1 cellular context compared by ENCODE assay signal in the genomic region with DNA sequence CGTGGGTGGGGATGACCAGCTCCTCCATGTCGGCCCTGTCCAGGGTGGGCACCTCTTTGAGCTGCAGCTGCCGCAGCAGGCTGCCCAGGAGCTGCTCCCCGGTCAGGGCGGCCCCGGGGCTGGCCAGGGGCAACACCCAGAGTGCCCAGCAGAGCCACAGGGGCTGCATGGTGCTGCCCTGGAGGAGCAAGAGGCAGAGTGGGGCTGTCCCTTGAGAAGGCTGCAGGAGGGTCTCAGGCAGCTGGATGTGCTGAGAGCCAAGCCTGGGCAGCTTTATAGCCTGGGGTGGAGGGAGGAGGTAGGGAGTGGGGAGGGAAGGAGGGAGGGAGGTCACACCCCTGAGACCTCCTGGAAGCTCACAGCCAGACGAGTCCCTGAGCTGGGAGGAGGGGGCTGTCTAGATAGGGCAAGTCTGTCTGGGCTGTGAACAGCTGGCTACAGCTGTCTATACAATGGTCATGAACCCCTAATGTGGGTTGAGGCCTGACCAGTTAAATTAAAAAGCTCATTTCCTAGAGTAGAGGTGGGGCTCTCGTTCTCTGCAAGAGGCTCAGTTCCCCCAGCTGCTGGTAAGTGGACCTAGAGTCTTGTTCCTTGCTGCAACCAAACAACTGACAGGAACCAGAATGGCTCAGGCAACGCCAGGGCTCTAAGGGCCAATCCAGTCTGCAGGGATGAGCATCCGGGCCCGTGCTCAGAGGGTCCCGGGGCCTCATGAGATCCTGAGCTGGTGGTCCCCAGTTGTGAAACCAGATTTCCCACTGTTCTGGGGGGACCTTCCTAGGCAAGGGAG.
TF ChIP-seq lines count a peak whose summit lies in the region.

A gene with protein sequence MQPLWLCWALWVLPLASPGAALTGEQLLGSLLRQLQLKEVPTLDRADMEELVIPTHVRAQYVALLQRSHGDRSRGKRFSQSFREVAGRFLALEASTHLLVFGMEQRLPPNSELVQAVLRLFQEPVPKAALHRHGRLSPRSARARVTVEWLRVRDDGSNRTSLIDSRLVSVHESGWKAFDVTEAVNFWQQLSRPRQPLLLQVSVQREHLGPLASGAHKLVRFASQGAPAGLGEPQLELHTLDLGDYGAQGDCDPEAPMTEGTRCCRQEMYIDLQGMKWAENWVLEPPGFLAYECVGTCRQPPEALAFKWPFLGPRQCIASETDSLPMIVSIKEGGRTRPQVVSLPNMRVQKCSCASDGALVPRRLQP (minus strand): TSS at position 249 of the 793 bp plus-strand sequence. CDS start 80 bp downstream, at position 169.

TF ChIP-seq in HEK293, 187 proteins besides CTCF, POLR2A, EP300 and RAD21:
- TF ChIP-seq ZNF2 (tag by site-specific recombination; IDR thresholded peaks at IDR 0.05) (no peak), EGR2 (tag by site-specific recombination; IDR thresholded peaks at IDR 0.05; ENCODE audit: low read depth) (no peak), OVOL3 (tag by site-specific recombination; IDR thresholded peaks at IDR 0.05) (no peak), ZSCAN23 (tag by site-specific recombination; IDR thresholded peaks at IDR 0.05) (no peak), ZIC2 (tag by site-specific recombination; IDR thresholded peaks at IDR 0.05) (peak; percentile 69), WT1 (tag by site-specific recombination; IDR thresholded peaks at IDR 0.05) (peak; percentile 48; the same call in 1 of the 2 replicates), ZSCAN16 (tag by site-specific recombination; IDR thresholded peaks at IDR 0.05) (no peak), MZF1 (tag by site-specific recombination; IDR thresholded peaks at IDR 0.05; ENCODE audit: borderline replicate concordance) (no peak), ZNF223 (tag by site-specific recombination; IDR thresholded peaks at IDR 0.05) (no peak), ZNF416 (tag by site-specific recombination; IDR thresholded peaks at IDR 0.05) (no peak), ZNF214 (tag by site-specific recombination; IDR thresholded peaks at IDR 0.05; ENCODE audit: borderline replicate concordance) (no peak), GLIS1 (tag by site-specific recombination; IDR thresholded peaks at IDR 0.05) (peak; percentile 34; the same call in 1 of the 2 replicates), ZNF341 (tag by site-specific recombination; IDR thresholded peaks at IDR 0.05; ENCODE audit: low read depth) (no peak), ZNF585B (tag by site-specific recombination; IDR thresholded peaks at IDR 0.05) (no peak), ZNF791 (tag by site-specific recombination; IDR thresholded peaks at IDR 0.05) (no peak), ZNF768 (tag by site-specific recombination; IDR thresholded peaks at IDR 0.05) (no peak), ZNF433 (tag by site-specific recombination; IDR thresholded peaks at IDR 0.05; ENCODE audit: low read depth) (no peak), ZNF76 (tag by site-specific recombination; IDR thresholded peaks at IDR 0.05; ENCODE audit: borderline replicate concordance, low read depth) (no peak), ZNF654 (tag by site-specific recombination; IDR thresholded peaks at IDR 0.05; ENCODE audit: low read depth) (no peak), REPIN1 (tag by site-specific recombination; IDR thresholded peaks at IDR 0.05; ENCODE audit: low read depth) (no peak), ZNF561 (tag by site-specific recombination; IDR thresholded peaks at IDR 0.05; ENCODE audit: borderline replicate concordance) (no peak), KLF1 (tag by site-specific recombination; IDR thresholded peaks at IDR 0.05) (peak; percentile 60), ZNF510 (tag by site-specific recombination; IDR thresholded peaks at IDR 0.05; ENCODE audit: insufficient replicate concordance) (no peak), SCRT1 (tag by site-specific recombination; IDR thresholded peaks at IDR 0.05; ENCODE audit: borderline replicate concordance) (no peak), OSR2 (tag by site-specific recombination; IDR thresholded peaks at IDR 0.05) (no peak), GFI1B (tag by site-specific recombination; IDR thresholded peaks at IDR 0.05) (no peak), ZNF37A (tag by site-specific recombination; IDR thresholded peaks at IDR 0.05) (no peak), ZNF473 (tag by site-specific recombination; IDR thresholded peaks at IDR 0.05) (no peak), HOXD13 (CRISPR knock-in tag; IDR thresholded peaks at IDR 0.05; ENCODE audit: borderline replicate concordance) (no peak)
- TF ChIP-seq, protein P1, sequence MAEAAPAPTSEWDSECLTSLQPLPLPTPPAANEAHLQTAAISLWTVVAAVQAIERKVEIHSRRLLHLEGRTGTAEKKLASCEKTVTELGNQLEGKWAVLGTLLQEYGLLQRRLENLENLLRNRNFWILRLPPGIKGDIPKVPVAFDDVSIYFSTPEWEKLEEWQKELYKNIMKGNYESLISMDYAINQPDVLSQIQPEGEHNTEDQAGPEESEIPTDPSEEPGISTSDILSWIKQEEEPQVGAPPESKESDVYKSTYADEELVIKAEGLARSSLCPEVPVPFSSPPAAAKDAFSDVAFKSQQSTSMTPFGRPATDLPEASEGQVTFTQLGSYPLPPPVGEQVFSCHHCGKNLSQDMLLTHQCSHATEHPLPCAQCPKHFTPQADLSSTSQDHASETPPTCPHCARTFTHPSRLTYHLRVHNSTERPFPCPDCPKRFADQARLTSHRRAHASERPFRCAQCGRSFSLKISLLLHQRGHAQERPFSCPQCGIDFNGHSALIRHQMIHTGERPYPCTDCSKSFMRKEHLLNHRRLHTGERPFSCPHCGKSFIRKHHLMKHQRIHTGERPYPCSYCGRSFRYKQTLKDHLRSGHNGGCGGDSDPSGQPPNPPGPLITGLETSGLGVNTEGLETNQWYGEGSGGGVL (tag by site-specific recombination; IDR thresholded peaks at IDR 0.05): peak; percentile 89
- TF ChIP-seq, protein P2, sequence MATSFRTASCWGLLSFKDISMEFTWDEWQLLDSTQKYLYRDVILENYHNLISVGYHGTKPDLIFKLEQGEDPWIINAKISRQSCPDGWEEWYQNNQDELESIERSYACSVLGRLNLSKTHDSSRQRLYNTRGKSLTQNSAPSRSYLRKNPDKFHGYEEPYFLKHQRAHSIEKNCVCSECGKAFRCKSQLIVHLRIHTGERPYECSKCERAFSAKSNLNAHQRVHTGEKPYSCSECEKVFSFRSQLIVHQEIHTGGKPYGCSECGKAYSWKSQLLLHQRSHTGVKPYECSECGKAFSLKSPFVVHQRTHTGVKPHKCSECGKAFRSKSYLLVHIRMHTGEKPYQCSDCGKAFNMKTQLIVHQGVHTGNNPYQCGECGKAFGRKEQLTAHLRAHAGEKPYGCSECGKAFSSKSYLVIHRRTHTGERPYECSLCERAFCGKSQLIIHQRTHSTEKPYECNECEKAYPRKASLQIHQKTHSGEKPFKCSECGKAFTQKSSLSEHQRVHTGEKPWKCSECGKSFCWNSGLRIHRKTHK (tag by site-specific recombination; IDR thresholded peaks at IDR 0.05): no peak
- TF ChIP-seq, protein P3, sequence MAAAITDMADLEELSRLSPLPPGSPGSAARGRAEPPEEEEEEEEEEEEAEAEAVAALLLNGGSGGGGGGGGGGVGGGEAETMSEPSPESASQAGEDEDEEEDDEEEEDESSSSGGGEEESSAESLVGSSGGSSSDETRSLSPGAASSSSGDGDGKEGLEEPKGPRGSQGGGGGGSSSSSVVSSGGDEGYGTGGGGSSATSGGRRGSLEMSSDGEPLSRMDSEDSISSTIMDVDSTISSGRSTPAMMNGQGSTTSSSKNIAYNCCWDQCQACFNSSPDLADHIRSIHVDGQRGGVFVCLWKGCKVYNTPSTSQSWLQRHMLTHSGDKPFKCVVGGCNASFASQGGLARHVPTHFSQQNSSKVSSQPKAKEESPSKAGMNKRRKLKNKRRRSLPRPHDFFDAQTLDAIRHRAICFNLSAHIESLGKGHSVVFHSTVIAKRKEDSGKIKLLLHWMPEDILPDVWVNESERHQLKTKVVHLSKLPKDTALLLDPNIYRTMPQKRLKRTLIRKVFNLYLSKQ (tag by site-specific recombination; IDR thresholded peaks at IDR 0.05; ENCODE audit: borderline replicate concordance): no peak
- TF ChIP-seq, protein P4, sequence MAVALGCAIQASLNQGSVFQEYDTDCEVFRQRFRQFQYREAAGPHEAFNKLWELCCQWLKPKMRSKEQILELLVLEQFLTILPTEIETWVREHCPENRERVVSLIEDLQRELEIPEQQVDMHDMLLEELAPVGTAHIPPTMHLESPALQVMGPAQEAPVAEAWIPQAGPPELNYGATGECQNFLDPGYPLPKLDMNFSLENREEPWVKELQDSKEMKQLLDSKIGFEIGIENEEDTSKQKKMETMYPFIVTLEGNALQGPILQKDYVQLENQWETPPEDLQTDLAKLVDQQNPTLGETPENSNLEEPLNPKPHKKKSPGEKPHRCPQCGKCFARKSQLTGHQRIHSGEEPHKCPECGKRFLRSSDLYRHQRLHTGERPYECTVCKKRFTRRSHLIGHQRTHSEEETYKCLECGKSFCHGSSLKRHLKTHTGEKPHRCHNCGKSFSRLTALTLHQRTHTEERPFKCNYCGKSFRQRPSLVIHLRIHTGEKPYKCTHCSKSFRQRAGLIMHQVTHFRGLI (tag by site-specific recombination; IDR thresholded peaks at IDR 0.05): no peak
- TF ChIP-seq, protein P5, sequence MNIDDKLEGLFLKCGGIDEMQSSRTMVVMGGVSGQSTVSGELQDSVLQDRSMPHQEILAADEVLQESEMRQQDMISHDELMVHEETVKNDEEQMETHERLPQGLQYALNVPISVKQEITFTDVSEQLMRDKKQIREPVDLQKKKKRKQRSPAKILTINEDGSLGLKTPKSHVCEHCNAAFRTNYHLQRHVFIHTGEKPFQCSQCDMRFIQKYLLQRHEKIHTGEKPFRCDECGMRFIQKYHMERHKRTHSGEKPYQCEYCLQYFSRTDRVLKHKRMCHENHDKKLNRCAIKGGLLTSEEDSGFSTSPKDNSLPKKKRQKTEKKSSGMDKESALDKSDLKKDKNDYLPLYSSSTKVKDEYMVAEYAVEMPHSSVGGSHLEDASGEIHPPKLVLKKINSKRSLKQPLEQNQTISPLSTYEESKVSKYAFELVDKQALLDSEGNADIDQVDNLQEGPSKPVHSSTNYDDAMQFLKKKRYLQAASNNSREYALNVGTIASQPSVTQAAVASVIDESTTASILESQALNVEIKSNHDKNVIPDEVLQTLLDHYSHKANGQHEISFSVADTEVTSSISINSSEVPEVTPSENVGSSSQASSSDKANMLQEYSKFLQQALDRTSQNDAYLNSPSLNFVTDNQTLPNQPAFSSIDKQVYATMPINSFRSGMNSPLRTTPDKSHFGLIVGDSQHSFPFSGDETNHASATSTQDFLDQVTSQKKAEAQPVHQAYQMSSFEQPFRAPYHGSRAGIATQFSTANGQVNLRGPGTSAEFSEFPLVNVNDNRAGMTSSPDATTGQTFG (tag by site-specific recombination; IDR thresholded peaks at IDR 0.05; ENCODE audit: borderline replicate concordance): no peak
- TF ChIP-seq, protein P6, sequence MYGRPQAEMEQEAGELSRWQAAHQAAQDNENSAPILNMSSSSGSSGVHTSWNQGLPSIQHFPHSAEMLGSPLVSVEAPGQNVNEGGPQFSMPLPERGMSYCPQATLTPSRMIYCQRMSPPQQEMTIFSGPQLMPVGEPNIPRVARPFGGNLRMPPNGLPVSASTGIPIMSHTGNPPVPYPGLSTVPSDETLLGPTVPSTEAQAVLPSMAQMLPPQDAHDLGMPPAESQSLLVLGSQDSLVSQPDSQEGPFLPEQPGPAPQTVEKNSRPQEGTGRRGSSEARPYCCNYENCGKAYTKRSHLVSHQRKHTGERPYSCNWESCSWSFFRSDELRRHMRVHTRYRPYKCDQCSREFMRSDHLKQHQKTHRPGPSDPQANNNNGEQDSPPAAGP (tag by site-specific recombination; IDR thresholded peaks at IDR 0.05): peak; percentile 57; the same call in 1 of the 2 replicates
- TF ChIP-seq, protein P7, sequence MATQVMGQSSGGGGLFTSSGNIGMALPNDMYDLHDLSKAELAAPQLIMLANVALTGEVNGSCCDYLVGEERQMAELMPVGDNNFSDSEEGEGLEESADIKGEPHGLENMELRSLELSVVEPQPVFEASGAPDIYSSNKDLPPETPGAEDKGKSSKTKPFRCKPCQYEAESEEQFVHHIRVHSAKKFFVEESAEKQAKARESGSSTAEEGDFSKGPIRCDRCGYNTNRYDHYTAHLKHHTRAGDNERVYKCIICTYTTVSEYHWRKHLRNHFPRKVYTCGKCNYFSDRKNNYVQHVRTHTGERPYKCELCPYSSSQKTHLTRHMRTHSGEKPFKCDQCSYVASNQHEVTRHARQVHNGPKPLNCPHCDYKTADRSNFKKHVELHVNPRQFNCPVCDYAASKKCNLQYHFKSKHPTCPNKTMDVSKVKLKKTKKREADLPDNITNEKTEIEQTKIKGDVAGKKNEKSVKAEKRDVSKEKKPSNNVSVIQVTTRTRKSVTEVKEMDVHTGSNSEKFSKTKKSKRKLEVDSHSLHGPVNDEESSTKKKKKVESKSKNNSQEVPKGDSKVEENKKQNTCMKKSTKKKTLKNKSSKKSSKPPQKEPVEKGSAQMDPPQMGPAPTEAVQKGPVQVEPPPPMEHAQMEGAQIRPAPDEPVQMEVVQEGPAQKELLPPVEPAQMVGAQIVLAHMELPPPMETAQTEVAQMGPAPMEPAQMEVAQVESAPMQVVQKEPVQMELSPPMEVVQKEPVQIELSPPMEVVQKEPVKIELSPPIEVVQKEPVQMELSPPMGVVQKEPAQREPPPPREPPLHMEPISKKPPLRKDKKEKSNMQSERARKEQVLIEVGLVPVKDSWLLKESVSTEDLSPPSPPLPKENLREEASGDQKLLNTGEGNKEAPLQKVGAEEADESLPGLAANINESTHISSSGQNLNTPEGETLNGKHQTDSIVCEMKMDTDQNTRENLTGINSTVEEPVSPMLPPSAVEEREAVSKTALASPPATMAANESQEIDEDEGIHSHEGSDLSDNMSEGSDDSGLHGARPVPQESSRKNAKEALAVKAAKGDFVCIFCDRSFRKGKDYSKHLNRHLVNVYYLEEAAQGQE (tag by site-specific recombination; IDR thresholded peaks at IDR 0.05): no peak
